In genomic region chr2:213764849-213765248, GRCh38 we compare ENCODE assay signal across 17 cellular contexts.
DNase-seq lines count a peak whose midpoint lies in the region; ATAC-seq and TF ChIP-seq lines count a peak whose summit lies in the region.
"Had no signal": no experiment of that assay in that cellular context is flagged by ENCODE, and none has a peak within 500 bp of the region (broad histone marks: within the 10 kb centered on the region; RNA-seq: fewer than 3 reads in every experiment).

No MANE protein-coding gene starts in this region.

- intact Hi-C loops in activated T-helper 2 cell treated with anti-CD3 and anti-CD28 coated beads, Interferon-gamma antibody, Interleukin-2, Interleukin-4, amounts not matched to agents 10 μg/mL and 5 μg/mL and 100 μg/mL, durations not matched to agents 14 hours and 24 hours and 36 hours (cut with micrococcal nuclease): no loop called here
- intact Hi-C loops in MCF 10A (cut with micrococcal nuclease): no loop called here
- intact Hi-C loops in activated CD4-positive, alpha-beta T cell treated with anti-CD3 and anti-CD28 coated beads, Interleukin-2, amount 10 ng/mL, durations not matched to agents 24 days and 14 days (cut with micrococcal nuclease): no loop called here

- peak overlapping the region; percentile 80 for H3K27ac ChIP-seq in SJSA1

- no peak for ATAC-seq in HG03354 (IDR thresholded peaks at IDR 0.05; ENCODE audit: poor library complexity, severe bottlenecking, unreplicated experiment)
- ATAC-seq: GM12878, GM23338 had no signal

- no peak overlapping the region for H3K4me3 ChIP-seq in SJSA1
- H3K4me3 ChIP-seq: GM12878, GM23338 had no signal

- no peaks in the 10 kb centered on the region for H3K9me3 Mint-ChIP-seq in activated T-helper 2 cell treated with anti-CD3 and anti-CD28 coated beads, Interferon-gamma antibody, Interleukin-2, Interleukin-4, amounts not matched to agents 10 μg/mL and 5 μg/mL and 100 μg/mL, durations not matched to agents 14 hours and 24 hours and 36 hours
- H3K9me3 Mint-ChIP-seq in MCF 10A (ENCODE audit: unreplicated experiment): no peaks in the 10 kb centered on the region
- H3K9me3 Mint-ChIP-seq in activated CD4-positive, alpha-beta T cell treated with anti-CD3 and anti-CD28 coated beads, Interleukin-2, amount 10 ng/mL, durations not matched to agents 24 days and 14 days: no peaks in the 10 kb centered on the region
- H3K9me3 Mint-ChIP-seq: CD4-positive, alpha-beta T cell; GM23338; H9 had no signal

- H3K4me3 Mint-ChIP-seq in activated T-helper 2 cell treated with anti-CD3 and anti-CD28 coated beads, Interferon-gamma antibody, Interleukin-2, Interleukin-4, amounts not matched to agents 10 μg/mL and 5 μg/mL and 100 μg/mL, durations not matched to agents 14 hours and 24 hours and 36 hours (ENCODE audit: low read depth): no peak overlapping the region
- H3K4me3 Mint-ChIP-seq in MCF 10A (ENCODE audit: unreplicated experiment): no peak overlapping the region
- H3K4me3 Mint-ChIP-seq in activated CD4-positive, alpha-beta T cell treated with anti-CD3 and anti-CD28 coated beads, Interleukin-2, amount 10 ng/mL, durations not matched to agents 24 days and 14 days: no peak overlapping the region
- H3K4me3 Mint-ChIP-seq: B cell; CD4-positive, alpha-beta T cell; GM23338; H9 had no signal

- no peak overlapping the region for H3K27ac Mint-ChIP-seq in activated T-helper 2 cell treated with anti-CD3 and anti-CD28 coated beads, Interferon-gamma antibody, Interleukin-2, Interleukin-4, amounts not matched to agents 10 μg/mL and 5 μg/mL and 100 μg/mL, durations not matched to agents 14 hours and 24 hours and 36 hours
- no peak overlapping the region for H3K27ac Mint-ChIP-seq in MCF 10A (ENCODE audit: low read depth, unreplicated experiment)
- H3K27ac Mint-ChIP-seq in activated CD4-positive, alpha-beta T cell treated with anti-CD3 and anti-CD28 coated beads, Interleukin-2, amount 10 ng/mL, durations not matched to agents 24 days and 14 days: no peak overlapping the region
- H3K27ac Mint-ChIP-seq: B cell; CD4-positive, alpha-beta T cell had no signal

- no peaks in the 10 kb centered on the region for H3K27me3 Mint-ChIP-seq in activated T-helper 2 cell treated with anti-CD3 and anti-CD28 coated beads, Interferon-gamma antibody, Interleukin-2, Interleukin-4, amounts not matched to agents 10 μg/mL and 5 μg/mL and 100 μg/mL, durations not matched to agents 14 hours and 24 hours and 36 hours (ENCODE audit: low read depth)
- no peaks in the 10 kb centered on the region for H3K27me3 Mint-ChIP-seq in MCF 10A (ENCODE audit: insufficient read depth, unreplicated experiment)
- H3K27me3 Mint-ChIP-seq in activated CD4-positive, alpha-beta T cell treated with anti-CD3 and anti-CD28 coated beads, Interleukin-2, amount 10 ng/mL, durations not matched to agents 24 days and 14 days: no peaks in the 10 kb centered on the region
- H3K27me3 Mint-ChIP-seq: B cell; CD4-positive, alpha-beta T cell had no signal

- H3K4me1 ChIP-seq in SJSA1 (replicated peaks): peaks cover 24% of the 10 kb centered on the region

- no peaks in the 10 kb centered on the region for H3K36me3 ChIP-seq in SJSA1

- BruUV-seq in MCF 10A (replicated peaks; lab: Mats Ljungman, UMichigan): no TSS peak

- H3K4me1 Mint-ChIP-seq in activated T-helper 2 cell treated with anti-CD3 and anti-CD28 coated beads, Interferon-gamma antibody, Interleukin-2, Interleukin-4, amounts not matched to agents 10 μg/mL and 5 μg/mL and 100 μg/mL, durations not matched to agents 14 hours and 24 hours and 36 hours (ENCODE audit: low read depth): peaks cover 2% of the 10 kb centered on the region
- peaks cover 6% of the 10 kb centered on the region for H3K4me1 Mint-ChIP-seq in MCF 10A (ENCODE audit: insufficient read depth, unreplicated experiment)
- no peaks in the 10 kb centered on the region for H3K4me1 Mint-ChIP-seq in activated CD4-positive, alpha-beta T cell treated with anti-CD3 and anti-CD28 coated beads, Interleukin-2, amount 10 ng/mL, durations not matched to agents 24 days and 14 days

- no peaks in the 10 kb centered on the region for H3K9me3 ChIP-seq in SJSA1 (replicated peaks)

- no peaks in the 10 kb centered on the region for H3K36me3 Mint-ChIP-seq in activated T-helper 2 cell treated with anti-CD3 and anti-CD28 coated beads, Interferon-gamma antibody, Interleukin-2, Interleukin-4, amounts not matched to agents 10 μg/mL and 5 μg/mL and 100 μg/mL, durations not matched to agents 14 hours and 24 hours and 36 hours (ENCODE audit: low read depth)
- H3K36me3 Mint-ChIP-seq in MCF 10A (ENCODE audit: insufficient read depth, unreplicated experiment): no peaks in the 10 kb centered on the region
- no peaks in the 10 kb centered on the region for H3K36me3 Mint-ChIP-seq in activated CD4-positive, alpha-beta T cell treated with anti-CD3 and anti-CD28 coated beads, Interleukin-2, amount 10 ng/mL, durations not matched to agents 24 days and 14 days (ENCODE audit: low read depth)

- no peaks in the 10 kb centered on the region for H3K27me3 ChIP-seq in SJSA1 (replicated peaks)

- CTCF ChIA-PET in MCF 10A (lab: Yijun Ruan, JAX): no interaction called here

- POLR2A ChIA-PET in MCF 10A (lab: Yijun Ruan, JAX): interaction anchor here (0.6 kb wide), 1 partner anchor 11 kb away, joined by 3 read pairs; no protein-coding TSS in a partner anchor

- TF ChIP-seq CTCF in MCF 10A (IDR thresholded peaks at IDR 0.05; ENCODE audit: unreplicated experiment): no peak

- DNase-seq in A172 (ENCODE audit: low spot score): peak; percentile 4
- DNase-seq in ELR (ENCODE audit: low read depth): peak; percentile 52
- peak; percentile 37 for DNase-seq in LHCN-M2 (ENCODE audit: low read depth)
- peak; percentile 46 to 47 for DNase-seq in SJSA1 (ENCODE audit: low read depth in 1 of 2, low spot score in 2 of 2)
- no peak for DNase-seq in activated T-helper 2 cell treated with anti-CD3 and anti-CD28 coated beads, Interferon-gamma antibody, Interleukin-2, Interleukin-4, amounts not matched to agents 10 μg/mL and 5 μg/mL and 100 μg/mL, durations not matched to agents 14 hours and 24 hours and 36 hours (ENCODE audit: low spot score)
- DNase-seq in MCF 10A (ENCODE audit: unreplicated experiment): no peak
- DNase-seq in activated CD4-positive, alpha-beta T cell treated with anti-CD3 and anti-CD28 coated beads, Interleukin-2, amount 10 ng/mL, durations not matched to agents 24 days and 14 days: no peak
- DNase-seq: C1 segment of cervical spinal cord; CD4-positive, alpha-beta T cell; DMS79 treated with DMSO at 0.1 percent for 48 hours; H9; IMR-90; KBM-7 had no signal

Comparison
In these comparisons a context has a peak if more than half of its experiments do, and no peak if none do; other contexts are left out.
1. DNase-seq: peak in A172 (single experiment), ELR (single experiment), LHCN-M2 (single experiment) and SJSA1 (2 of 2); none in activated T-helper 2 cell treated with anti-CD3 and anti-CD28 coated beads, Interferon-gamma antibody, Interleukin-2, Interleukin-4, amounts not matched to agents 10 μg/mL and 5 μg/mL and 100 μg/mL, durations not matched to agents 14 hours and 24 hours and 36 hours (single experiment), MCF 10A (single experiment) and activated CD4-positive, alpha-beta T cell treated with anti-CD3 and anti-CD28 coated beads, Interleukin-2, amount 10 ng/mL, durations not matched to agents 24 days and 14 days (single experiment).